ENCODE assay signal across 9 cellular contexts in the genomic region with DNA sequence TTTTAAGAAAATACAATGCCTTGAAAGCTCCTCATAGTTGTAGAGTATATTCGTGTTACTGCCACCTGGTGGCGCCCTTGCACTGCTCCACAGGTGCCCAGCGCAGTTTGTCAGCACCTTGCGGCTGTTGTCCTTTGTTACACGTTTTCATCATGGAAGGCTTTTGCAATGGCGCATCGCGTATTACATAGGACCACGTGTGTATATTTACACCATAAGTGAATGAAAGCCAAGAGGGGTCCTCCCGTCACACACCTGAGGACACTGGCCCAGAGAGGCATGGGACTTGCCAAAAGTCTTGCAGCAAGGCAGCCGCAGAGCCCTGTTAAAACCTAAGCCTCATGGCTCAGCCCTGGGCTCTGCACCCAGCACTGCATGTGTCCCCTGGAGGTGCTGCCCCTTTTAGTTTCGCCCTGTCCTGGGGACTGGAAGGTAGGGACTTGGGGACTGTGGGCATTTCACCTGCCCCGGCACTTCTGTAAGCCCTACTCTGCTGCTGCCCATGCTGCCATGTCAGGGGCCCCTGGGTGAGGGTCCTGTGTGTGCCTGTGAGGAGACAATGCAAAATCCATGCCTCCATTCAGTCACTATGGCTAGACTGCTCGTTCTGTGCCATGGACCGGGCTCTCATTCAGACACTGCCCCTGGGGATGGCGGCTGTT. TPM values are rescaled to one million over a fixed set of nuclear protein-coding genes. Genes with fewer than 3 reads are reported as not detected.
DNase-seq lines count a peak whose midpoint lies in the region; ATAC-seq and TF ChIP-seq lines count a peak whose summit lies in the region.
"Had no signal": no experiment of that assay in that cellular context is flagged by ENCODE, and none has a peak within 500 bp of the region (broad histone marks: within the 10 kb centered on the region; RNA-seq: fewer than 3 reads in every experiment).

No MANE protein-coding gene starts in this region.

- no peak for ATAC-seq in GM21526 (IDR thresholded peaks at IDR 0.05; ENCODE audit: low FRiP score, unreplicated experiment)

- no peaks in the 10 kb centered on the region for H3K4me1 Mint-ChIP-seq in Calu3 (ENCODE audit: low read depth, unreplicated experiment)
- H3K4me1 Mint-ChIP-seq in activated T-cell treated with anti-CD3 and anti-CD28 coated beads, Interleukin-2, amount 50 U/mL, for 24 hours (ENCODE audit: low read depth): peaks cover 11% of the 10 kb centered on the region
- no peaks in the 10 kb centered on the region for H3K4me1 Mint-ChIP-seq in neural crest cell

- peaks cover 82% of the 10 kb centered on the region for H3K36me3 Mint-ChIP-seq in Calu3 (ENCODE audit: insufficient read depth, unreplicated experiment)
- H3K36me3 Mint-ChIP-seq in activated T-cell treated with anti-CD3 and anti-CD28 coated beads, Interleukin-2, amount 50 U/mL, for 24 hours (ENCODE audit: low read depth): peaks cover 90% of the 10 kb centered on the region
- peaks cover 3% of the 10 kb centered on the region for H3K36me3 Mint-ChIP-seq in neural crest cell (ENCODE audit: low read depth)

- TF ChIP-seq CTCF in Calu3 (IDR thresholded peaks at IDR 0.05; ENCODE audit: unreplicated experiment) (peak; percentile 93), neural crest cell (conservative IDR thresholded peaks at IDR 0.05) (peak; percentile 96)

- intact Hi-C loops in Calu3 (cut with micrococcal nuclease; ENCODE audit: unreplicated experiment): loop anchor here (5.0 to 10.0 kb wide), 2 partner anchors 1017 to 1164 kb away; a partner anchor contains a TSS

- CTCF ChIA-PET in Calu3 (lab: Charles Lee): interaction anchor here (0.7 to 1.0 kb wide), 7 partner anchors 13 to 1165 kb away, joined by 3 to 10 read pairs (median 3); no protein-coding TSS in a partner anchor

- H3K27ac Mint-ChIP-seq in Calu3 (ENCODE audit: unreplicated experiment) (no peak overlapping the region), neural crest cell (ENCODE audit: unreplicated experiment) (no peak overlapping the region)
- H3K27ac Mint-ChIP-seq in activated T-cell treated with anti-CD3 and anti-CD28 coated beads, Interleukin-2, amount 50 U/mL, for 24 hours: peak overlapping the region; percentile 81
- H3K27ac Mint-ChIP-seq: T-helper 1 cell treated with Interleukin-12 subunit alpha and Interleukin-12 subunit beta and Interleukin-4 antibody, amounts not matched to agents 30 μg/mL and 1 μg/mL, for 36 hours had no signal

- H3K27ac ChIP-seq in substantia nigra (ENCODE audit: low read depth, low read length, poor library complexity, severe bottlenecking): no peak overlapping the region

- H3K4me3 Mint-ChIP-seq in Calu3 (ENCODE audit: low read depth, unreplicated experiment) (no peak overlapping the region), neural crest cell (no peak overlapping the region)
- H3K4me3 Mint-ChIP-seq in activated T-cell treated with anti-CD3 and anti-CD28 coated beads, Interleukin-2, amount 50 U/mL, for 24 hours: no peak overlapping the region
- H3K4me3 Mint-ChIP-seq: T-helper 1 cell treated with Interleukin-12 subunit alpha and Interleukin-12 subunit beta and Interleukin-4 antibody, amounts not matched to agents 30 μg/mL and 1 μg/mL, for 36 hours had no signal

- H3K9me3 Mint-ChIP-seq in Calu3 (ENCODE audit: low read depth, unreplicated experiment) (no peaks in the 10 kb centered on the region), neural crest cell (no peaks in the 10 kb centered on the region)
- no peaks in the 10 kb centered on the region for H3K9me3 Mint-ChIP-seq in activated T-cell treated with anti-CD3 and anti-CD28 coated beads, Interleukin-2, amount 50 U/mL, for 24 hours
- H3K9me3 Mint-ChIP-seq: T-helper 1 cell treated with Interleukin-12 subunit alpha and Interleukin-12 subunit beta and Interleukin-4 antibody, amounts not matched to agents 30 μg/mL and 1 μg/mL, for 36 hours had no signal

- no peak for TF ChIP-seq EP300 in Ishikawa (IDR thresholded peaks at IDR 0.05; ENCODE audit: borderline replicate concordance)

- H3K27me3 Mint-ChIP-seq in Calu3 (ENCODE audit: unreplicated experiment) (no peaks in the 10 kb centered on the region), neural crest cell (ENCODE audit: low read depth) (no peaks in the 10 kb centered on the region)
- no peaks in the 10 kb centered on the region for H3K27me3 Mint-ChIP-seq in activated T-cell treated with anti-CD3 and anti-CD28 coated beads, Interleukin-2, amount 50 U/mL, for 24 hours

- peak; percentile 90 for TF ChIP-seq RAD21 in Ishikawa (IDR thresholded peaks at IDR 0.05; ENCODE audit: low read depth)

- DNase-seq in Calu3 (peak; percentile 69), OCI-M1 (lab: John Stamatoyannopoulos, UW) (peak; percentile 70), fibroblast of gingiva (ENCODE audit: low read depth) (peak; percentile 67), neural crest cell (ENCODE audit: low read depth, low spot score) (peak; percentile 43), substantia nigra (lab: John Stamatoyannopoulos, UW) (peak in 25 of 49 donors; percentile 1 to 73 (median 33))
- DNase-seq in activated T-cell treated with anti-CD3 and anti-CD28 coated beads, Interleukin-2, amount 50 U/mL, for 24 hours: peak; percentile 74

- no TSS peak for BruUV-seq in Calu3 (replicated peaks; lab: Mats Ljungman, UMichigan)

TF ChIP-seq in Ishikawa, 13 proteins besides CTCF, POLR2A, EP300 and RAD21:
- TF ChIP-seq YY1 (IDR thresholded peaks at IDR 0.05; ENCODE audit: low read depth): no peak
- TF ChIP-seq TCF12 (IDR thresholded peaks at IDR 0.05; ENCODE audit: low read depth): no peak
- TF ChIP-seq CEBPB (IDR thresholded peaks at IDR 0.05): no peak
- TF ChIP-seq EGR1 (IDR thresholded peaks at IDR 0.05): no peak

RNA-seq across cellular contexts. Expression of a gene that starts 24.3 kb away (rescaled TPM):
- total RNA-seq in Calu3 (2022) (95.2 and 96.4 TPM in 2 replicates), neural crest cell (68.0 and 73.5 TPM in 2 replicates)

RNA-seq across cellular contexts. Expression of a gene that starts 52.9 kb away (rescaled TPM):
- total RNA-seq in Calu3 (2022) (76.2 and 78.9 TPM in 2 replicates), neural crest cell (16.1 and 17.5 TPM in 2 replicates)
